In the genomic region with DNA sequence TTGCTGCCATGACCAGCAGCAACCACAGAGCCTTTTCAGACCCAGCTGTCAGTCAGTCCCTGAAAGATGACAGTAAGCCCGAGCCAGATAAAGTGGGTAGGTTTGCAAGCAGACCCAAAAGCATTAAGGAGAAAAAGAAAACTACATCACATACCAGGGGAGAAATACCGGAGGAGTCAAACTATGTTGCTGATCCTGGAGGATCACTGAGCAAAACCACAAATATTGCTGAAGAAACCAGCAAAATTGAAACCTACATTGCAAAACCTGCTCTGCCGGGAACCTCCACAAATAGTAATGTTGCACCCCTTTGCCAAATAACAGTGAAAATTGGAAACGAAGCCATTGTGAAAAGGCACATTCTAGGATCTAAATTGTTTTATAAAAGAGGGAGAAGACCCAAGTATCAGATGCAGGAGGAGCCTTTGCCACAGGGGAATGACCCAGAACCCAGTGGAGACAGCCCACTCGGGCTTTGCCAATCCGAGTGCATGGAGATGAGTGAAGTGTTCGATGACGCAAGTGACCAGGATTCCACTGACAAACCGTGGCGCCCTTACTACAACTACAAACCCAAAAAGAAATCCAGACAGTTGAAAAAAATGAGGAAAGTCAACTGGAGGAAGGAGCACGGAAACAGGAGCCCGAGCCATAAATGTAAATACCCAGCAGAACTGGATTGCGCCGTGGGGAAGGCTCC, we compare ENCODE assay signal across 19 cellular contexts. TPM values are rescaled to one million over a fixed set of nuclear protein-coding genes. Genes with fewer than 3 reads are reported as not detected.
A peak's percentile ranks its signal among the peaks of the same experiment; 100 is the strongest.
DNase-seq lines count a peak whose midpoint lies in the region; ATAC-seq, FAIRE-seq and TF ChIP-seq lines count a peak whose summit lies in the region.
"Had no signal": no experiment of that assay in that cellular context is flagged by ENCODE, and none has a peak within 500 bp of the region (broad histone marks: within the 10 kb centered on the region; RNA-seq: fewer than 3 reads in every experiment).

No MANE protein-coding gene starts in this region.

- no peak overlapping the region for H3K4me3 Mint-ChIP-seq in astrocyte (ENCODE audit: unreplicated experiment)
- H3K4me3 Mint-ChIP-seq: GM23338 had no signal

- no peak overlapping the region for H3K4me3 ChIP-seq in HepG2 (replicated peaks in 1 of 3; ENCODE audit: insufficient read depth in 1 of 3, low read depth in 2 of 3, low read length in 3 of 3)
- no peak overlapping the region for H3K4me3 ChIP-seq in right lobe of liver
- no peak overlapping the region for H3K4me3 ChIP-seq in astrocyte (ENCODE audit: insufficient read depth, low read depth, low read length)
- no peak overlapping the region for H3K4me3 ChIP-seq in fibroblast of the aortic adventitia (ENCODE audit: low read depth, low read length)
- H3K4me3 ChIP-seq in stomach smooth muscle (ENCODE audit: low read length in 2 of 2): no peak overlapping the region
- H3K4me3 ChIP-seq: GM23338 had no signal

- TF ChIP-seq EP300 in HepG2 (IDR thresholded peaks at IDR 0.05; ENCODE audit: low read depth in 2 of 2, low read length in 2 of 2): no peak
- no peak for TF ChIP-seq EP300 in HepG2 (CRISPR knock-in tag; IDR thresholded peaks at IDR 0.05; ENCODE audit: borderline replicate concordance)

- H3K36me3 ChIP-seq in HepG2 (replicated peaks in 1 of 2; ENCODE audit: control insufficient read depth in 1 of 2, insufficient read depth in 2 of 2, low read length in 2 of 2): peaks cover 23 to 67% of the 10 kb centered on the region in 2 experiments
- peaks cover 0 to 31% (median 15%) of the 10 kb centered on the region in 4 donors for H3K36me3 ChIP-seq in right lobe of liver
- peaks cover 54% of the 10 kb centered on the region for H3K36me3 ChIP-seq in astrocyte (ENCODE audit: insufficient read depth, low read length)
- H3K36me3 ChIP-seq in stomach smooth muscle (ENCODE audit: control insufficient read depth in 2 of 2, insufficient read depth in 2 of 2, low read length in 2 of 2): peaks cover 22 to 28% of the 10 kb centered on the region in 2 donors

- H3K27me3 ChIP-seq in HepG2 (ENCODE audit: control insufficient read depth in 1 of 2, insufficient read depth in 2 of 2, low read length in 2 of 2) (no peaks in the 10 kb centered on the region), right lobe of liver (no peaks in the 10 kb centered on the region), astrocyte (ENCODE audit: insufficient read depth, low read length) (no peaks in the 10 kb centered on the region), stomach smooth muscle (ENCODE audit: control insufficient read depth in 1 of 2, insufficient read depth in 2 of 2, low read length in 2 of 2) (no peaks in the 10 kb centered on the region)

- H3K9ac ChIP-seq in HepG2 (ENCODE audit: insufficient read depth, low read depth, low read length) (no peak overlapping the region), astrocyte (ENCODE audit: low read length) (no peak overlapping the region), stomach smooth muscle (ENCODE audit: low read length in 2 of 2) (no peak overlapping the region)

- peaks cover 34% of the 10 kb centered on the region for H3K4me1 Mint-ChIP-seq in astrocyte (ENCODE audit: low read depth, unreplicated experiment)

- CTCF ChIA-PET in HepG2 (lab: Yijun Ruan, JAX; ENCODE audit: low intra/inter-chr PET ratio, low total read pairs): no interaction called here

- FAIRE-seq in HepG2 (lab: Jason Lieb, UNC) (no peak), astrocyte (lab: Jason Lieb, UNC) (no peak)
- FAIRE-seq: A204.1 had no signal

- H3K9me3 ChIP-seq in HepG2 (ENCODE audit: low read length) (no peaks in the 10 kb centered on the region), right lobe of liver (no peaks in the 10 kb centered on the region), astrocyte (ENCODE audit: insufficient read depth, low read depth, low read length) (no peaks in the 10 kb centered on the region), stomach smooth muscle (ENCODE audit: control insufficient read depth in 2 of 2, low read length in 2 of 2) (no peaks in the 10 kb centered on the region)

- ATAC-seq in HepG2 (no peak), right lobe of liver (no peak), HG03565 (IDR thresholded peaks at IDR 0.05; ENCODE audit: unreplicated experiment) (no peak), HG02759 (IDR thresholded peaks at IDR 0.05; ENCODE audit: unreplicated experiment) (no peak), HG03439 (IDR thresholded peaks at IDR 0.05; ENCODE audit: unreplicated experiment) (no peak)
- ATAC-seq: GM23338, HCT116 had no signal

- peaks cover 2% of the 10 kb centered on the region for H3K79me2 ChIP-seq in HepG2 (ENCODE audit: insufficient read depth, low read length)
- peaks cover 34% of the 10 kb centered on the region for H3K79me2 ChIP-seq in astrocyte (ENCODE audit: insufficient read depth, low read length)

- no peak for TF ChIP-seq RAD21 in HepG2 (CRISPR knock-in tag; IDR thresholded peaks at IDR 0.05)

- H3K4me1 ChIP-seq in HepG2 (ENCODE audit: insufficient read depth, low read length) (peaks cover 20% of the 10 kb centered on the region), right lobe of liver (no peaks in the 10 kb centered on the region), astrocyte (ENCODE audit: insufficient read depth, low read length) (peaks cover 23% of the 10 kb centered on the region), stomach smooth muscle (ENCODE audit: control insufficient read depth, insufficient read depth, low read length) (peaks cover 47% of the 10 kb centered on the region)

- BruUV-seq in HepG2 (replicated peaks; lab: Mats Ljungman, UMichigan): TSS peak; percentile 12

- H3K9me3 Mint-ChIP-seq in astrocyte (ENCODE audit: unreplicated experiment): peaks cover 5% of the 10 kb centered on the region
- H3K9me3 Mint-ChIP-seq: GM23338, IgD-negative memory B cell had no signal

- TF ChIP-seq POLR2A in HepG2 (IDR thresholded peaks at IDR 0.05; ENCODE audit: insufficient read depth in 1 of 2, low read depth in 2 of 2, low read length in 2 of 2) (no peak), right lobe of liver (IDR thresholded peaks at IDR 0.05) (no peak)

- POLR2A ChIA-PET in HepG2 (lab: Yijun Ruan, JAX): no interaction called here

- H4K20me1 ChIP-seq in HepG2 (ENCODE audit: insufficient read depth, low read length) (no peaks in the 10 kb centered on the region), astrocyte (ENCODE audit: insufficient read depth, low read length) (no peaks in the 10 kb centered on the region)

- H3K27ac Mint-ChIP-seq in astrocyte (ENCODE audit: unreplicated experiment): no peak overlapping the region
- H3K27ac Mint-ChIP-seq: GM23338 had no signal

- intact Hi-C loops in HepG2 (cut with micrococcal nuclease; ENCODE audit: unreplicated experiment) (no loop called here), right lobe of liver (cut with DNase I) (loop anchor here in 1 of 2 donors (5.0 kb wide), 1 partner anchor 82 kb away; no protein-coding TSS in a partner anchor)

- H3K4me2 ChIP-seq in HepG2 (ENCODE audit: low read depth, low read length): no peak overlapping the region
- no peak overlapping the region for H3K4me2 ChIP-seq in astrocyte (ENCODE audit: low read length)
- H3K4me2 ChIP-seq: GM23338 had no signal

- H2AFZ ChIP-seq in HepG2 (ENCODE audit: low read length) (no peak overlapping the region), astrocyte (ENCODE audit: low read depth, low read length) (no peak overlapping the region)
- H2AFZ ChIP-seq: GM23338 had no signal

- H3K27me3 Mint-ChIP-seq in astrocyte (ENCODE audit: low read depth, unreplicated experiment): no peaks in the 10 kb centered on the region
- H3K27me3 Mint-ChIP-seq: IgD-negative memory B cell had no signal

- DNase-seq in HepG2 (ENCODE audit: low spot score) (no peak), right lobe of liver (no peak), astrocyte (ENCODE audit: low read depth) (peak; percentile 78), fibroblast of the aortic adventitia (ENCODE audit: low read depth) (peak; percentile 34)
- DNase-seq: DMS 273 treated with DMSO at 0.1 percent for 48 hours, GF-D8, NCI-H1417, NCI-H187 treated with DMSO at 0.1 percent for 48 hours, NCI-H526 treated with DMSO at 0.1 percent for 48 hours, SHP77 treated with DMSO at 0.1 percent for 48 hours had no signal

- H3K27ac ChIP-seq in HepG2 (ENCODE audit: extremely low read length, insufficient read depth, low read length) (no peak overlapping the region), right lobe of liver (no peak overlapping the region), astrocyte (ENCODE audit: low read depth, low read length) (no peak overlapping the region), stomach smooth muscle (ENCODE audit: low read length) (peak overlapping the region; percentile 80)
- H3K27ac ChIP-seq: C4-2B had no signal

- H3K36me3 Mint-ChIP-seq in astrocyte (ENCODE audit: low read depth, unreplicated experiment): peaks cover 49% of the 10 kb centered on the region

- TF ChIP-seq CTCF in HepG2 (CRISPR knock-in tag; IDR thresholded peaks at IDR 0.05): no peak
- no peak for TF ChIP-seq CTCF in right lobe of liver (IDR thresholded peaks at IDR 0.05)
- TF ChIP-seq CTCF in astrocyte (IDR thresholded peaks at IDR 0.05; ENCODE audit: insufficient read depth, low read depth, low read length): no peak
- no peak for TF ChIP-seq CTCF in fibroblast of the aortic adventitia (IDR thresholded peaks at IDR 0.05; ENCODE audit: insufficient read depth, low read length)

- WGBS in HepG2 (ENCODE audit: low lambda C conversion rate): 97% methylated on average over 14 of the region's 14 CpGs
- WGBS in right lobe of liver (ENCODE audit: insufficient coverage, low coverage, low lambda C conversion rate, missing lambda C conversion rate): 88% methylated on average over 12 of the region's 14 CpGs

- in situ Hi-C loops in HepG2 (cut with HindIII; ENCODE audit: extremely low pct_ligation_motif_present, low pct_unique_long_range_greater_than_20kb): loop anchor here (5.0 kb wide), 1 partner anchor 42 kb away; no protein-coding TSS in a partner anchor

RNA-seq across cellular contexts. Expression of a gene that starts 42.1 kb away (rescaled TPM):
- total RNA-seq in HepG2 (2016; rRNA removed; fragmentation: Illumina TruSeq; extraction: Trizol): 8.5 and 10.7 TPM in 2 replicates
- total RNA-seq in HepG2 (2016; cell fraction: cytosol; rRNA removed; fragmentation: Illumina TruSeq; extraction: Trizol; ENCODE audit: low read depth): 3.6 and 5.2 TPM in 2 replicates
- 8.6 and 10.3 TPM in 2 replicates for total RNA-seq in HepG2 (2016; cell fraction: insoluble cytoplasmic fraction; rRNA removed; fragmentation: Illumina TruSeq; extraction: Trizol)
- total RNA-seq in HepG2 (2016; cell fraction: membrane; rRNA removed; fragmentation: Illumina TruSeq; extraction: Trizol): 3.4 and 4.9 TPM in 2 replicates
- 14.0 and 14.2 TPM in 2 replicates for total RNA-seq in HepG2 (2016; cell fraction: nucleus; rRNA removed; fragmentation: Illumina TruSeq; extraction: Trizol)
- 4.8 and 5.4 TPM in 2 replicates for polyA plus RNA-seq in HepG2 (2011; rRNA removed)
- 1.7 and 2.9 TPM in 2 replicates for polyA plus RNA-seq in HepG2 (2011; cell fraction: cytosol; rRNA removed)
- polyA plus RNA-seq in HepG2 (2011; cell fraction: nucleus; rRNA removed): 5.9 and 7.2 TPM in 2 replicates
- 4.2 and 4.9 TPM in 2 replicates for polyA plus RNA-seq in HepG2 (2012)
- polyA plus RNA-seq in HepG2 (2016; cell fraction: cytosol; fragmentation: Illumina TruSeq; extraction: Trizol; ENCODE audit: low read depth): 0.27 and 0.46 TPM in 2 replicates
- 6.2 and 6.4 TPM in 2 replicates for polyA plus RNA-seq in HepG2 (2016; cell fraction: insoluble cytoplasmic fraction; fragmentation: Illumina TruSeq; extraction: Trizol; ENCODE audit: low read depth)
- polyA plus RNA-seq in HepG2 (2016; cell fraction: membrane; fragmentation: Illumina TruSeq; extraction: Trizol; ENCODE audit: low read depth): 1.2 TPM in 2 replicates
- polyA plus RNA-seq in HepG2 (2016; cell fraction: nucleus; fragmentation: Illumina TruSeq; extraction: Trizol; ENCODE audit: insufficient read depth, low read depth): 13.4 and 13.5 TPM in 2 replicates
- 2.8 and 4.0 TPM in 2 replicates for polyA minus RNA-seq in HepG2 (2011; rRNA and poly(A)+ RNA removed; ENCODE audit: low replicate concordance)
- polyA minus RNA-seq in HepG2 (2011; cell fraction: cytosol; rRNA and poly(A)+ RNA removed): 6.3 and 7.7 TPM in 2 replicates
- polyA minus RNA-seq in HepG2 (2011; cell fraction: nucleus; rRNA and poly(A)+ RNA removed): 19.6 and 20.8 TPM in 2 replicates
- total RNA-seq in right lobe of liver: 1 to 10 TPM; 3.5 to 7.9 (median 5.5) TPM
- 14.3 and 19.0 TPM in 2 replicates for total RNA-seq in astrocyte
- 25.6 and 28.9 TPM in 2 replicates for total RNA-seq in fibroblast of the aortic adventitia (ENCODE audit: low replicate concordance)

Comparison
In these comparisons a context has a peak if more than half of its experiments do, and no peak if none do; other contexts are left out.
1. DNase-seq: peak in astrocyte (single experiment) and fibroblast of the aortic adventitia (single experiment); none in HepG2 (single experiment) and right lobe of liver (0 of 3).